35 cellular contexts compared by ENCODE assay signal in the genomic region with DNA sequence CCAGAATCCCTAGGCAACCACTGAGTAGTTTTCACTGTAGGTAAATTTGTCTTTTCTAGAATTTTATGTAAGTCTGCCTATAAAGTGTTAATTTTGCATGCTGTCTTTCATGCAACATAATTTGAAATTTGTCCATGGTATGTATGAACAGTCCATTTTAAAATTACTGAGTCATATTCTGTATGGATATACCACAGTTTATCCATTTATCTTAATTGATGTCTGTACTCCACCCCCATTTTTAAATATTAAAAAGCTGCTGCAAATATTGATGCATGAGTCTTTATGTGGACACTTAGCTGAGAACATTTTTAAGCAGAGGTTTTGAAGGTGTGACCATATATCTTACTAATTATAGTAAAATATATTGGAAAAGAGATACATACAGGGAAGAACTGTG. TPM values are rescaled to one million over a fixed set of nuclear protein-coding genes. Genes with fewer than 3 reads are reported as not detected.
"Had no signal": no experiment of that assay in that cellular context is flagged by ENCODE, and none has a peak within 500 bp of the region (broad histone marks: within the 10 kb centered on the region; RNA-seq: fewer than 3 reads in every experiment).

No MANE protein-coding gene starts in this region.

- DNase-seq: activated CD4-positive, alpha-beta memory T cell treated with anti-CD3 and anti-CD28 coated beads, Interleukin-2, amount 10 ng/mL, durations not matched to agents 7 days and 5 days; activated CD4-positive, alpha-beta T cell treated with anti-CD3 and anti-CD28 coated beads for 1 hour; activated CD4-positive, alpha-beta T cell treated with anti-CD3 and anti-CD28 coated beads for 48 hours; activated CD4-positive, CD25-positive, alpha-beta regulatory T cell; activated CD8-positive, alpha-beta memory T cell treated with anti-CD3 and anti-CD28 coated beads for 24 hours; activated CD8-positive, alpha-beta memory T cell treated with anti-CD3 and anti-CD28 coated beads, Interleukin-2, amount 10 ng/mL, durations not matched to agents 7 days and 5 days; activated CD8-positive, alpha-beta memory T cell treated with anti-CD3 and anti-CD28 coated beads, Interleukin-2, amount 50 U/mL, for 48 hours; activated gamma-delta T cell; activated naive CD4-positive, alpha-beta T cell treated with Interleukin-2 at 50 U/mL for 16 hours; anterior cingulate cortex; central memory CD4-positive, alpha-beta T cell; Kasumi-1; KG1; MG63; NCI-H1048; NCI-H1105 treated with DMSO at 0.1 percent for 48 hours; NCI-H1436; NCI-H1694; NCI-H1930; NCI-H2081 treated with DMSO at 0.1 percent for 48 hours; NCI-H345; NCI-H524 treated with DMSO at 0.1 percent for 48 hours; Peyer's patch; RPMI8226; SHP77 treated with DMSO at 0.1 percent for 48 hours; SW 1271; T-helper 1 cell; T-helper 2 cell; T-helper 9 cell had no signal

- H3K4me3 ChIP-seq: MG63, Peyer's patch, SJSA1 had no signal

- H3K4me3 Mint-ChIP-seq: activated CD4-positive, alpha-beta memory T cell treated with anti-CD3 and anti-CD28 coated beads, Interleukin-2, amount 10 ng/mL, durations not matched to agents 7 days and 5 days; activated CD8-positive, alpha-beta memory T cell treated with anti-CD3 and anti-CD28 coated beads, Interleukin-2, amount 10 ng/mL, durations not matched to agents 7 days and 5 days; brain had no signal

- H3K27ac ChIP-seq: Peyer's patch, SJSA1, VCaP had no signal

- H3K27ac Mint-ChIP-seq: activated CD4-positive, alpha-beta memory T cell treated with anti-CD3 and anti-CD28 coated beads, Interleukin-2, amount 10 ng/mL, durations not matched to agents 7 days and 5 days; activated CD8-positive, alpha-beta memory T cell treated with anti-CD3 and anti-CD28 coated beads, Interleukin-2, amount 10 ng/mL, durations not matched to agents 7 days and 5 days; activated naive CD4-positive, alpha-beta T cell treated with anti-CD3 and anti-CD28 coated beads, Interleukin-2, amount 50 U/mL, for 72 hours; activated T-helper 2 cell treated with anti-CD3 and anti-CD28 coated beads, Interferon-gamma antibody, Interleukin-2, Interleukin-4, amounts not matched to agents 10 μg/mL and 5 μg/mL and 100 μg/mL, durations not matched to agents 14 hours and 24 hours and 36 hours; brain had no signal

- H3K4me1 ChIP-seq: Peyer's patch, SJSA1 had no signal

- H3K4me1 Mint-ChIP-seq: activated CD4-positive, alpha-beta memory T cell treated with anti-CD3 and anti-CD28 coated beads, Interleukin-2, amount 10 ng/mL, durations not matched to agents 7 days and 5 days; activated CD8-positive, alpha-beta memory T cell treated with anti-CD3 and anti-CD28 coated beads, Interleukin-2, amount 10 ng/mL, durations not matched to agents 7 days and 5 days had no signal

- H3K27me3 ChIP-seq: MG63, Peyer's patch, SJSA1 had no signal

- ATAC-seq: activated CD8-positive, alpha-beta memory T cell treated with anti-CD3 and anti-CD28 coated beads, Interleukin-2, amount 10 ng/mL, durations not matched to agents 7 days and 5 days; activated naive CD4-positive, alpha-beta T cell treated with anti-CD3 and anti-CD28 coated beads, Interleukin-2, amount 50 U/mL, for 72 hours had no signal

- H3K27me3 Mint-ChIP-seq: activated CD4-positive, alpha-beta memory T cell treated with anti-CD3 and anti-CD28 coated beads, Interleukin-2, amount 10 ng/mL, durations not matched to agents 7 days and 5 days; activated CD8-positive, alpha-beta memory T cell treated with anti-CD3 and anti-CD28 coated beads, Interleukin-2, amount 10 ng/mL, durations not matched to agents 7 days and 5 days had no signal

RNA-seq across cellular contexts. Expression of gene ZIK1, which starts 39.1 kb away (rescaled TPM):
- total RNA-seq: NCI-H460 had no signal
